In genomic region chr1:223885614-223886013, GRCh38 we compare ENCODE assay signal across 15 cellular contexts. TPM values are rescaled to one million over a fixed set of nuclear protein-coding genes. Genes with fewer than 3 reads are reported as not detected.
DNase-seq lines count a peak whose midpoint lies in the region; ATAC-seq and TF ChIP-seq lines count a peak whose summit lies in the region.
"Had no signal": no experiment of that assay in that cellular context is flagged by ENCODE, and none has a peak within 500 bp of the region (broad histone marks: within the 10 kb centered on the region; RNA-seq: fewer than 3 reads in every experiment).

No MANE protein-coding gene starts in this region.

- BruUV-seq in IMR-90 (replicated peaks; lab: Mats Ljungman, UMichigan) = no TSS peak

- H3K36me3 ChIP-seq in IMR-90 (ENCODE audit: control insufficient read depth, insufficient read depth, low read length) (no peaks in the 10 kb centered on the region), mesendoderm (ENCODE audit: control insufficient read depth, insufficient read depth, low read length) (no peaks in the 10 kb centered on the region), MG63 (no peaks in the 10 kb centered on the region)
- H3K36me3 ChIP-seq in effector memory CD4-positive, alpha-beta T cell (ENCODE audit: control insufficient read depth, insufficient read depth, low read length) = no peaks in the 10 kb centered on the region

- no peak overlapping the region for H2BK120ac ChIP-seq in IMR-90 (ENCODE audit: low read depth, low read length)
- H2BK120ac ChIP-seq in mesendoderm (ENCODE audit: low read depth, low read length) = no peak overlapping the region

- CTCF ChIA-PET in IMR-90 (lab: Yijun Ruan, JAX) = no interaction called here

- H2BK15ac ChIP-seq in IMR-90 (ENCODE audit: low read depth, low read length) = no peak overlapping the region
- no peak overlapping the region for H2BK15ac ChIP-seq in mesendoderm (replicated peaks; ENCODE audit: low read depth)

- no peak overlapping the region for H2AK9ac ChIP-seq in IMR-90 (replicated peaks; ENCODE audit: low read depth, low read length, poor library complexity)

- H3K79me1 ChIP-seq in IMR-90 (ENCODE audit: low read depth in 1 of 2, low read length in 2 of 2) (no peaks in the 10 kb centered on the region), mesendoderm (ENCODE audit: low read length) (no peaks in the 10 kb centered on the region)

- H3K27me3 ChIP-seq in IMR-90 (ENCODE audit: control insufficient read depth, insufficient read depth, low read length) (no peaks in the 10 kb centered on the region), mesendoderm (ENCODE audit: insufficient read depth, low read length, poor library complexity) (no peaks in the 10 kb centered on the region), MG63 (peaks cover 2% of the 10 kb centered on the region; the same call in 1 of the 2 replicates)
- H3K27me3 ChIP-seq in effector memory CD4-positive, alpha-beta T cell (replicated peaks; ENCODE audit: control insufficient read depth, insufficient read depth, low read length, poor library complexity, severe bottlenecking) = no peaks in the 10 kb centered on the region

- H3K4me3 ChIP-seq in IMR-90 (ENCODE audit: insufficient read depth, low read depth, low read length) (no peak overlapping the region), mesendoderm (ENCODE audit: low read length) (no peak overlapping the region), MG63 (no peak overlapping the region)
- no peak overlapping the region for H3K4me3 ChIP-seq in effector memory CD4-positive, alpha-beta T cell (ENCODE audit: insufficient read depth, low read depth, low read length, poor library complexity, severe bottlenecking)
- H3K4me3 ChIP-seq: GM23248 had no signal

- no peak for ATAC-seq in IMR-90 (ENCODE audit: low read depth)
- ATAC-seq in left lobe of liver = peak; percentile 45
- ATAC-seq: CD8-positive, alpha-beta T cell had no signal

- no peak overlapping the region; the same call in 1 of the 2 replicates for H3K14ac ChIP-seq in IMR-90 (replicated peaks; ENCODE audit: low read depth, low read length)

- H3K23ac ChIP-seq in IMR-90 (ENCODE audit: low read depth, low read length) (no peak overlapping the region), mesendoderm (ENCODE audit: low read length) (no peak overlapping the region)

- H3K18ac ChIP-seq in IMR-90 (ENCODE audit: low read depth, low read length) (no peak overlapping the region), mesendoderm (ENCODE audit: low read length) (no peak overlapping the region)

- TF ChIP-seq CTCF in IMR-90 (conservative IDR thresholded peaks at IDR 0.05; ENCODE audit: low read depth, low read length) = no peak

- H3K4me2 ChIP-seq in IMR-90 (ENCODE audit: low read depth, low read length) (no peak overlapping the region), mesendoderm (ENCODE audit: low read length) (no peak overlapping the region)

- no peak overlapping the region for H2AFZ ChIP-seq in IMR-90 (replicated peaks; ENCODE audit: low read length, poor library complexity)
- H2AFZ ChIP-seq: GM23248 had no signal

- H3K4me1 ChIP-seq in IMR-90 (ENCODE audit: control insufficient read depth, insufficient read depth, low read length) = peaks cover 4% of the 10 kb centered on the region
- no peaks in the 10 kb centered on the region for H3K4me1 ChIP-seq in mesendoderm (ENCODE audit: control insufficient read depth, low read depth, low read length)
- no peaks in the 10 kb centered on the region for H3K4me1 ChIP-seq in effector memory CD4-positive, alpha-beta T cell (ENCODE audit: control insufficient read depth, insufficient read depth, low read length, poor library complexity, severe bottlenecking)
- H3K4me1 ChIP-seq: Caco-2 had no signal

- H3K9ac ChIP-seq in IMR-90 (ENCODE audit: low read depth, low read length) (no peak overlapping the region), mesendoderm (ENCODE audit: low read length) (no peak overlapping the region)
- H3K9ac ChIP-seq: GM23248 had no signal

- intact Hi-C loops in IMR-90 (cut with micrococcal nuclease) = loop anchor here (5.0 kb wide), 1 partner anchor 38 kb away; the partner anchor contains the start of gene TP53BP2

- POLR2A ChIA-PET in IMR-90 (lab: Charles Lee; ENCODE audit: unreplicated experiment) = no interaction called here

- no peak overlapping the region for H2BK5ac ChIP-seq in IMR-90 (ENCODE audit: low read depth, low read length, poor library complexity, severe bottlenecking)
- no peak overlapping the region for H2BK5ac ChIP-seq in mesendoderm (ENCODE audit: low read length)

- DNase-seq in IMR-90 = no peak
- no peak for DNase-seq in left lobe of liver (ENCODE audit: low spot score)
- DNase-seq in mesendoderm = no peak
- no peak for DNase-seq in MG63
- DNase-seq in NCI-H1105 (lab: John Stamatoyannopoulos, UW) = no peak
- no peak for DNase-seq in effector memory CD4-positive, alpha-beta T cell
- DNase-seq: C1 segment of cervical spinal cord; Caco-2; CD4-positive, CD25-positive, alpha-beta regulatory T cell; CD8-positive, alpha-beta T cell; DMS153; DND-41; GM23248; H7; HCEC 1CT had no signal

- no peak overlapping the region for H4K91ac ChIP-seq in IMR-90 (ENCODE audit: insufficient read depth, low read depth, low read length)

- 0 out of 2 replicates have a peak overlapping the region, but pooled peaks have one; percentile 39 for H2AK5ac ChIP-seq in IMR-90 (ENCODE audit: low read depth, low read length)
- H2AK5ac ChIP-seq in mesendoderm (ENCODE audit: low read length) = no peak overlapping the region

- WGBS in IMR-90 (ENCODE audit: extremely low coverage in 2 of 2, insufficient read length in 1 of 2), 2 experiments = no CpG with 5 or more reads among the region's 3 CpGs
- no CpG with 5 or more reads among the region's 3 CpGs for WGBS in mesendoderm (ENCODE audit: extremely low coverage, insufficient coverage, low lambda C conversion rate)

- no peak for TF ChIP-seq POLR2A in IMR-90 (IDR thresholded peaks at IDR 0.05; ENCODE audit: low read depth, low read length)

- H3K4ac ChIP-seq in IMR-90 (ENCODE audit: low read depth, low read length) (no peak overlapping the region), mesendoderm (ENCODE audit: low read depth, low read length) (no peak overlapping the region)

- H3K9me1 ChIP-seq in IMR-90 (ENCODE audit: insufficient read depth, low read length) = peaks cover 9% of the 10 kb centered on the region; the same call in 1 of the 2 replicates

- in situ Hi-C loops in IMR-90 (cut with MboI; ENCODE audit: low sequenced_read_pairs) = no loop called here

- TF ChIP-seq RAD21 in IMR-90 (IDR thresholded peaks at IDR 0.05; ENCODE audit: low read length) = no peak

- no peaks in the 10 kb centered on the region for H3K79me2 ChIP-seq in mesendoderm (ENCODE audit: control insufficient read depth, insufficient read depth, low read length)

- H4K8ac ChIP-seq in IMR-90 (ENCODE audit: low read depth in 2 of 2, low read length in 2 of 2) (no peak overlapping the region), mesendoderm (ENCODE audit: low read depth, low read length) (peak overlapping the region; percentile 39)

- no peaks in the 10 kb centered on the region for H4K20me1 ChIP-seq in IMR-90 (ENCODE audit: insufficient read depth, low read length)

- dilution Hi-C loops in IMR-90 (cut with HindIII; ENCODE audit: low sequenced_read_pairs, unreplicated experiment) = no loop called here

- H3K56ac ChIP-seq in IMR-90 (ENCODE audit: extremely low read depth, insufficient read depth, low read length) = no peak overlapping the region
- H3K56ac ChIP-seq in mesendoderm (ENCODE audit: low read length) = no peak overlapping the region

- H3K9me3 ChIP-seq in IMR-90 (ENCODE audit: control insufficient read depth, insufficient read depth, low read length) (no peaks in the 10 kb centered on the region), MG63 (no peaks in the 10 kb centered on the region)
- H3K9me3 ChIP-seq in effector memory CD4-positive, alpha-beta T cell (ENCODE audit: control insufficient read depth, low read length) = no peaks in the 10 kb centered on the region
- H3K9me3 ChIP-seq: Caco-2 had no signal

- H3K27ac ChIP-seq in IMR-90 (ENCODE audit: insufficient read depth, low read length) = no peak overlapping the region
- no peak overlapping the region for H3K27ac ChIP-seq in mesendoderm (ENCODE audit: low read depth, low read length)
- no peak overlapping the region for H3K27ac ChIP-seq in effector memory CD4-positive, alpha-beta T cell (ENCODE audit: insufficient read depth, low read length, poor library complexity, severe bottlenecking)
- H3K27ac ChIP-seq: GM23248 had no signal

- no peak overlapping the region for H2BK20ac ChIP-seq in IMR-90 (ENCODE audit: low read depth, low read length)

- H4K5ac ChIP-seq in IMR-90 (ENCODE audit: low read depth, low read length) = no peak overlapping the region
- H4K5ac ChIP-seq in mesendoderm (ENCODE audit: low read length) = no peak overlapping the region

TF ChIP-seq in IMR-90, 13 proteins besides CTCF, POLR2A, EP300 and RAD21:
- no peak for TF ChIP-seq MXI1 (IDR thresholded peaks at IDR 0.05; ENCODE audit: borderline replicate concordance, low read depth, low read length)

RNA-seq across cellular contexts. Expression of gene TP53BP2, which starts 39.9 kb away (rescaled TPM):
- total RNA-seq in IMR-90 (2012; rRNA removed) (35.0 and 35.8 TPM in 2 replicates), left lobe of liver (11.6 TPM)
- polyA plus RNA-seq in IMR-90 (2012; rRNA removed) = 19.2 and 19.9 TPM in 2 replicates
- polyA plus RNA-seq in IMR-90 (2012; cell fraction: cytosol; rRNA removed) = 9.9 and 11.5 TPM in 2 replicates
- polyA plus RNA-seq in IMR-90 (2012; cell fraction: nucleus; rRNA removed; ENCODE audit: low replicate concordance) = 10.3 and 34.6 TPM in 2 replicates
- polyA plus RNA-seq in mesendoderm (2013, experiment 1 of 2) = 30.2 TPM
- 28.5 TPM for polyA plus RNA-seq in mesendoderm (2013, experiment 2 of 2)
- total RNA-seq in MG63 (2014; rRNA removed; shearing (Covaris generic); ENCODE audit: low replicate concordance) = 9.8 and 22.3 TPM in 2 replicates
